ENCODE assay signal across 1 cellular context in the genomic region with DNA sequence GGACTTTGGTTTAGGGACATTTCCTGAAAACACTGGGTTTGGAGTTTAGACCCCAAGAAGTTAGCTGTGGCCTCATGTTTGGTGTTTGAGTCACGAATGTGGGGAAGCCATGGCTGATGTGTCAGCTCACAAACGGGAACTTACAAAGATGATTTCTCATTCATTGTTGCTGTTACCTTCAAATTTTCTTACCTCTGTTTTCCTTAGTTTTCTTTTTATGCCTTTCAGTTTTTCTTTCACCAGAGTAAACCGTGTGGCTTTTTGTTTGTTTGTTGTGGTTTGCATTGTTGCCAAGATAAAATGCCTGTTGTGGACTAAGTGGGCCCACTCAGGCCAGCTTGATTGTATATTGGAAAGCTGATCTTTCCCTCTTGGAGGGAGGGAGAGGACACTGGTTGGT.
TF ChIP-seq lines count a peak whose summit lies in the region.

No MANE protein-coding gene starts in this region.

TF ChIP-seq in IMR-90, 13 proteins besides CTCF, POLR2A, EP300 and RAD21 (continued from another document):
- no peak for TF ChIP-seq BHLHE40 (IDR thresholded peaks at IDR 0.05; ENCODE audit: low read depth, low read length)
- TF ChIP-seq MAZ (IDR thresholded peaks at IDR 0.05; ENCODE audit: borderline replicate concordance, low read depth, low read length), result no peak
